8 cellular contexts compared by ENCODE assay signal in the genomic region with DNA sequence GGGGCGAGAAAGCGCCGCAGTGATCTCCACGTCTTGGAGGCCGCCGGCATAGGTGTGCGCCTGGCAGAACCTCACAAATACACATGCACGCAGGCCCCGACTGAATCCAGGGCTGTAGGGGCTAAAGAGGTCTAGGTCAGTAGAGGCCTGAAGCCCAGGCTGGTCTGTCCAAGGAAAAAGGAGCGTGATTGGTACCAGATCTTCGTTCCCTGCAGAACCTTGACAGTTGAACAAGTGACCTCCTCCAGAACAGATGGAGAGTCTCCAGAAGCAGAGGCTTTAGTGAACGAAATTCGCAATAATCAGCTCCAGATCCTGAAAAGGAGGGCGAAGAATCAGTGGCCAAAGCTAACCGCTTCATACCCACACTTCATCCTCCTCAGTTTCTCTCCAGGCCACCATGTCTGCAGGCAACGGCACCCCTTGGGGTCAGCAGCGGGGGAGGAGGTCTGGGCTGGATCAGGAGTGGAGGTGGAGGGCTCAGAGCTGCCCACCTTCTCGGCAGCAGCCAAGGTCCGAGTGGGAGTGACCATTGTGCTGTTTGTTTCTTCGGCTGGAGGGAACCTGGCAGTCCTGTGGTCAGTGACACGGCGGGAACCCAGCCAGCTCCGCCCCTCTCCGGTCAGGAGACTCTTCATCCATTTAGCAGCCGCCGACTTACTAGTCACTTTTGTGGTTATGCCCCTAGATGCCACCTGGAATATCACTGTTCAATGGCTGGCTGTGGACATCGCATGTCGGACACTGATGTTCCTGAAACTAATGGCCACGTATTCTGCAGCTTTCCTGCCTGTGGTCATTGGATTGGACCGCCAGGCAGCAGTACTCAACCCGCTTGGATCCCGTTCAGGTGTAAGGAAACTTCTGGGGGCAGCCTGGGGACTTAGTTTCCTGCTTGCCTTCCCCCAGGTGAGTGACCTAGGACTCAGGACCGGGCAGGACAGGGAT. TPM values are rescaled to one million over a fixed set of nuclear protein-coding genes. Genes with fewer than 3 reads are reported as not detected.
DNase-seq lines count a peak whose midpoint lies in the region; ATAC-seq and TF ChIP-seq lines count a peak whose summit lies in the region.

No MANE protein-coding gene starts in this region.

- no TSS peak for BruUV-seq in OCI-LY7 (replicated peaks; lab: Mats Ljungman, UMichigan)

- TF ChIP-seq CTCF in GM12875 (IDR thresholded peaks at IDR 0.05; ENCODE audit: borderline replicate concordance, insufficient read depth, low read depth, low read length) (no peak), OCI-LY7 (conservative IDR thresholded peaks at IDR 0.05; ENCODE audit: low read length) (no peak)

- H3K36me3 ChIP-seq in OCI-LY7 (ENCODE audit: insufficient read depth, low read length) (peaks cover 33% of the 10 kb centered on the region), skeletal muscle satellite cell (ENCODE audit: insufficient read depth, low read length) (peaks cover 16% of the 10 kb centered on the region)

- H2AFZ ChIP-seq in OCI-LY7 (ENCODE audit: low read length), result peak overlapping the region; percentile 70; the same call in 1 of the 2 replicates

- H3K4me2 ChIP-seq in OCI-LY7 (ENCODE audit: low read length) (peak overlapping the region; percentile 77), skeletal muscle satellite cell (ENCODE audit: low read length) (peak overlapping the region; percentile 94)

- no peaks in the 10 kb centered on the region for H3K9me2 ChIP-seq in OCI-LY7 (ENCODE audit: insufficient read depth, low read length)

- peak overlapping the region; percentile 58 for H3K27ac ChIP-seq in OCI-LY7 (ENCODE audit: low read depth, low read length, poor library complexity, severe bottlenecking)

- no peaks in the 10 kb centered on the region for H4K20me1 ChIP-seq in OCI-LY7 (ENCODE audit: insufficient read depth, low read length)

- intact Hi-C loops in OCI-LY7 (cut with micrococcal nuclease; ENCODE audit: unreplicated experiment), result no loop called here

- H3K9me3 ChIP-seq in OCI-LY7 (ENCODE audit: low read length), result no peaks in the 10 kb centered on the region
- no peaks in the 10 kb centered on the region for H3K9me3 ChIP-seq in skeletal muscle satellite cell (replicated peaks; ENCODE audit: low read length)

- peak; percentile 51 for DNase-seq in AG08396 (ENCODE audit: low spot score)
- no peak for DNase-seq in OCI-LY7 (ENCODE audit: low spot score)
- peak; percentile 77 for DNase-seq in T47D (ENCODE audit: low read depth in 1 of 2, low spot score in 1 of 2)
- peak; percentile 50 for DNase-seq in iPS-NIHi11 (ENCODE audit: low spot score)
- DNase-seq in NCI-H524 (lab: John Stamatoyannopoulos, UW), result no peak

- H3K4me3 ChIP-seq in GM12875 (ENCODE audit: low read depth, low read length) (peak overlapping the region; percentile 100), OCI-LY7 (ENCODE audit: low read depth, low read length, poor library complexity, severe bottlenecking) (peak overlapping the region; percentile 85), skeletal muscle satellite cell (ENCODE audit: low read length) (peak overlapping the region; percentile 87)

- H3K4me1 ChIP-seq in OCI-LY7 (ENCODE audit: insufficient read depth, low read length, poor library complexity, severe bottlenecking), result peaks cover 16% of the 10 kb centered on the region
- H3K4me1 ChIP-seq in skeletal muscle satellite cell (ENCODE audit: control insufficient read depth, insufficient read depth, low read length), result peaks cover 19% of the 10 kb centered on the region

- CTCF ChIA-PET in OCI-LY7 (lab: Charles Lee; ENCODE audit: unreplicated experiment), result interaction anchor here (0.6 to 0.9 kb wide), 3 partner anchors 8 to 83 kb away, joined by 3 read pairs; partner anchors contain the start of genes POLR3GL and RBM8A

- H3K9ac ChIP-seq in skeletal muscle satellite cell (ENCODE audit: low read depth, low read length), result peak overlapping the region; percentile 89

- POLR2A ChIA-PET in OCI-LY7 (lab: Charles Lee), result interaction anchor here (0.6 to 2.0 kb wide), 6 partner anchors 8 to 129 kb away, joined by 3 to 9 read pairs (median 4); partner anchors contain the start of genes LIX1L and RBM8A

- H3K27me3 ChIP-seq in skeletal muscle satellite cell (ENCODE audit: control insufficient read depth, insufficient read depth, low read length), result no peaks in the 10 kb centered on the region

- in situ Hi-C loops in T47D (cut with HindIII; ENCODE audit: low pct_unique_long_range_greater_than_20kb, low sequenced_read_pairs), result no loop called here

- H3K79me2 ChIP-seq in OCI-LY7 (ENCODE audit: insufficient read depth, low read depth, low read length), result no peaks in the 10 kb centered on the region

- peak; percentile 76 for ATAC-seq in HG03066 (IDR thresholded peaks at IDR 0.05; ENCODE audit: low read depth, unreplicated experiment)

RNA-seq across cellular contexts. Expression of gene PEX11B, which starts 0.7 kb away (rescaled TPM):
- 18.2 and 19.5 TPM in 2 replicates for total RNA-seq in OCI-LY7 (2014; rRNA removed; shearing (Covaris generic))
- total RNA-seq in OCI-LY7 (2022), result 29.8 and 32.9 TPM in 2 replicates
- 18.8 and 24.0 TPM in 2 replicates for total RNA-seq in skeletal muscle satellite cell (2012; rRNA removed)

RNA-seq across cellular contexts. Expression of gene RBM8A, which starts 8.0 kb away (rescaled TPM):
- 135 and 239 TPM in 2 replicates for total RNA-seq in OCI-LY7 (2014; rRNA removed; shearing (Covaris generic))
- 177 and 200 TPM in 2 replicates for total RNA-seq in OCI-LY7 (2022)
- total RNA-seq in skeletal muscle satellite cell (2012; rRNA removed), result 125 and 170 TPM in 2 replicates

RNA-seq across cellular contexts. Expression of gene ITGA10, which starts 9.4 kb away (rescaled TPM):
- total RNA-seq in OCI-LY7 (2014; rRNA removed; shearing (Covaris generic)), result 0.82 and 1.5 TPM in 2 replicates
- total RNA-seq in OCI-LY7 (2022), result 0.87 and 1.5 TPM in 2 replicates
- total RNA-seq in skeletal muscle satellite cell (2012; rRNA removed), result 35.2 and 40.8 TPM in 2 replicates

RNA-seq across cellular contexts. Expression of gene ANKRD35, which starts 33.6 kb away (rescaled TPM):
- not detected in 2 replicates for total RNA-seq in OCI-LY7 (2014; rRNA removed; shearing (Covaris generic))
- not detected in 2 replicates for total RNA-seq in OCI-LY7 (2022)
- total RNA-seq in skeletal muscle satellite cell (2012; rRNA removed), result 3.0 and 3.1 TPM in 2 replicates

RNA-seq across cellular contexts. Expression of gene LIX1L, which starts 38.6 kb away (rescaled TPM):
- total RNA-seq in OCI-LY7 (2014; rRNA removed; shearing (Covaris generic)), result 10.2 and 11.6 TPM in 2 replicates
- total RNA-seq in OCI-LY7 (2022), result 26.3 and 31.8 TPM in 2 replicates
- total RNA-seq in skeletal muscle satellite cell (2012; rRNA removed), result 22.6 and 23.2 TPM in 2 replicates

Comparison
In these comparisons a context has a peak if more than half of its experiments do, and no peak if none do; other contexts are left out.
1. DNase-seq: peak in AG08396 (single experiment), T47D (2 of 2) and iPS-NIHi11 (single experiment); none in OCI-LY7 (single experiment) and NCI-H524 (0 of 2).
2. Peak in every context shown above with its lines, with median percentiles within 50 percentile points of each other: H3K4me3 ChIP-seq.